Comparison of ENCODE assay signal across 8 cellular contexts in the genomic region with DNA sequence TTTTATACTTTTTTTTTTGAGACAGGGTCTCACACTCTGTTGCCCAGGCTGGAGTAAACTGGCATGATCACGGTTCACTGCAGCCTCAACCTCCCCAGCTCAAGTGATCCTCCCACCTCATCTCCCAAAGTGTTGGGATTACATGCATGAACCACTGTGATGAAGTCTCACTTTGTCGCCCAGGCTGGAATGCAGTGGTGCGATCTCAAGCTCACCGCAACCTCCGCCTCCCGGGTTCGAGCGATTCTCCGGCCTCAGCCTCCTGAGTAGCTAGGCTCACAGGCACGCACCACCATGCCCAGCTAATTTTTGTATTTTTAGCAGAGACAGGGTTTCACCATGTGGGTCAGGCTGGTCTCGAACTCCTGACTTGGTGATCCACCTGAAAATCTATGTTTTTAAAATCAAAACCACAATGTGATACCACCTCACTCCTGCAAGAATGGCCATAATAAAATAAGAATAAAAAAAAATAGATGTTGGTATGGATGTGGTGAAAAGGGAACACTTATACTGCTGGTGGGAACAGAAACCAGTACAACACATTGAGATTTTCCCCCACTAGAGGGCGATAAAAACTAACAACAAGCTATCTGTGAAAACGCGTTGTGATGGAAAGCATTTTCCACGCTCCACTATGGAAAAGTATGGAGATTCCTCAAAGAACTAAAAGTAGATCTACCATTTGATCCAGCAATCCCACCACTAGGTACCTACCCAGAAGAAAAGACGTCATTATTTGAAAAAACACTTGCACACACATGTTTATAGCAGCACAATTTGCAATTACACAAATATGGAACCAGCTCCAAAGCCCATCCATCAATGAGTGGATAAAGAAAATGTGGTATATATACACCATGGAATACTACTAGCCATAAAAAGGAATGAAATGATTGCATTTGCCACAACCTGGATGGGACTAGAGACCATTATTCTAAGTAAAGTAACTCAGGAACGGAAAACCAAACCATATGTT. TPM values are rescaled to one million over a fixed set of nuclear protein-coding genes. Genes with fewer than 3 reads are reported as not detected.
DNase-seq lines count a peak whose midpoint lies in the region; ATAC-seq, FAIRE-seq and TF ChIP-seq lines count a peak whose summit lies in the region.

No MANE protein-coding gene starts in this region.

- peak in 1 of 3 donors; percentile 37 for ATAC-seq in natural killer cell
- ATAC-seq in natural killer cell treated with Interleukin-12 subunit alpha and Interleukin-12 subunit beta and Interleukin-15 and Interleukin-18, amount 100 ng/mL, for 72 hours, result no peak
- peak; percentile 26; the same call in 1 of the 3 replicates for ATAC-seq in HepG2
- ATAC-seq in HG03025 (IDR thresholded peaks at IDR 0.05; ENCODE audit: low FRiP score, unreplicated experiment), result no peak
- ATAC-seq in esophagus mucosa, result no peak
- ATAC-seq in HG02870 (IDR thresholded peaks at IDR 0.05; ENCODE audit: unreplicated experiment), result no peak

- H3K36me3 Mint-ChIP-seq in natural killer cell, result peaks cover 11% of the 10 kb centered on the region
- peaks cover 13% of the 10 kb centered on the region for H3K36me3 Mint-ChIP-seq in natural killer cell treated with Interleukin-12 subunit alpha and Interleukin-12 subunit beta and Interleukin-15 and Interleukin-18, amount 100 ng/mL, for 72 hours

- BruUV-seq in HepG2 (replicated peaks; lab: Mats Ljungman, UMichigan), result no TSS peak

- DNase-seq in natural killer cell, result no peak
- DNase-seq in natural killer cell treated with Interleukin-12 subunit alpha and Interleukin-12 subunit beta and Interleukin-15 and Interleukin-18, amount 100 ng/mL, for 72 hours (ENCODE audit: low spot score), result no peak
- peak; percentile 44 for DNase-seq in NCI-H1694 (lab: John Stamatoyannopoulos, UW)
- peak; percentile 45 for DNase-seq in brain microvascular endothelial cell
- DNase-seq in HepG2 (ENCODE audit: low spot score), result peak; percentile 37

- no peaks in the 10 kb centered on the region for H3K9me3 ChIP-seq in HepG2 (ENCODE audit: low read length)

- TF ChIP-seq RAD21 in HepG2 (CRISPR knock-in tag; IDR thresholded peaks at IDR 0.05), result no peak

- H4K20me1 ChIP-seq in HepG2 (ENCODE audit: insufficient read depth, low read length), result no peaks in the 10 kb centered on the region; the same call in 1 of the 2 replicates

- peak; percentile 52 for FAIRE-seq in HepG2 (lab: Jason Lieb, UNC)

- no peak overlapping the region for H2AFZ ChIP-seq in HepG2 (ENCODE audit: low read length)

- TF ChIP-seq POLR2A in HepG2 (IDR thresholded peaks at IDR 0.05; ENCODE audit: insufficient read depth in 1 of 2, low read depth in 2 of 2, low read length in 2 of 2), result no peak

- 79% methylated on average over 17 of the region's 17 CpGs for WGBS in HepG2 (ENCODE audit: low lambda C conversion rate)

- no peak overlapping the region for H3K27ac Mint-ChIP-seq in natural killer cell
- H3K27ac Mint-ChIP-seq in natural killer cell treated with Interleukin-12 subunit alpha and Interleukin-12 subunit beta and Interleukin-15 and Interleukin-18, amount 100 ng/mL, for 72 hours, result no peak overlapping the region

- in situ Hi-C loops in brain microvascular endothelial cell (cut with HindIII; ENCODE audit: low pct_ligation_motif_present, low sequenced_read_pairs), result no loop called here
- in situ Hi-C loops in HepG2 (cut with HindIII; ENCODE audit: extremely low pct_ligation_motif_present, low pct_unique_long_range_greater_than_20kb), result no loop called here

- CTCF ChIA-PET in HepG2 (lab: Yijun Ruan, JAX; ENCODE audit: low intra/inter-chr PET ratio, low total read pairs), result no interaction called here

- H3K36me3 ChIP-seq in brain microvascular endothelial cell (replicated peaks), result peaks cover 14% of the 10 kb centered on the region
- peaks cover 10 to 50% of the 10 kb centered on the region in 2 experiments; a peak in 4 of 5 replicates for H3K36me3 ChIP-seq in HepG2 (replicated peaks in 1 of 2; ENCODE audit: control insufficient read depth in 1 of 2, insufficient read depth in 2 of 2, low read length in 2 of 2)

- no peaks in the 10 kb centered on the region for H3K27me3 Mint-ChIP-seq in natural killer cell (ENCODE audit: low read depth in 2 of 2)
- no peaks in the 10 kb centered on the region for H3K27me3 Mint-ChIP-seq in natural killer cell treated with Interleukin-12 subunit alpha and Interleukin-12 subunit beta and Interleukin-15 and Interleukin-18, amount 100 ng/mL, for 72 hours

- POLR2A ChIA-PET in HepG2 (lab: Yijun Ruan, JAX), result no interaction called here

- TF ChIP-seq EP300 in HepG2 (IDR thresholded peaks at IDR 0.05; ENCODE audit: low read depth in 2 of 2, low read length in 2 of 2) (no peak), HepG2 (CRISPR knock-in tag; IDR thresholded peaks at IDR 0.05; ENCODE audit: borderline replicate concordance) (no peak)

- H3K4me2 ChIP-seq in HepG2 (ENCODE audit: low read depth, low read length), result no peak overlapping the region

- TF ChIP-seq CTCF in natural killer cell (IDR thresholded peaks at IDR 0.05), result peak; percentile 77
- TF ChIP-seq CTCF in brain microvascular endothelial cell (IDR thresholded peaks at IDR 0.05; ENCODE audit: low read depth, low read length, missing control alignments), result peak; percentile 59
- peak; percentile 58 for TF ChIP-seq CTCF in HepG2 (CRISPR knock-in tag; IDR thresholded peaks at IDR 0.05)

- peaks cover 10 to 14% of the 10 kb centered on the region in 2 donors for H3K4me1 Mint-ChIP-seq in natural killer cell
- peaks cover 7 to 14% of the 10 kb centered on the region in 2 donors for H3K4me1 Mint-ChIP-seq in natural killer cell treated with Interleukin-12 subunit alpha and Interleukin-12 subunit beta and Interleukin-15 and Interleukin-18, amount 100 ng/mL, for 72 hours (ENCODE audit: low read depth in 2 of 2)

- H3K4me3 Mint-ChIP-seq in natural killer cell, result no peak overlapping the region
- no peak overlapping the region for H3K4me3 Mint-ChIP-seq in natural killer cell treated with Interleukin-12 subunit alpha and Interleukin-12 subunit beta and Interleukin-15 and Interleukin-18, amount 100 ng/mL, for 72 hours

- H3K27me3 ChIP-seq in brain microvascular endothelial cell (replicated peaks) (no peaks in the 10 kb centered on the region), HepG2 (ENCODE audit: control insufficient read depth in 1 of 2, insufficient read depth in 2 of 2, low read length in 2 of 2) (no peaks in the 10 kb centered on the region)

- no peak overlapping the region for H3K9ac ChIP-seq in HepG2 (ENCODE audit: insufficient read depth, low read depth, low read length)

- no peaks in the 10 kb centered on the region for H3K79me2 ChIP-seq in HepG2 (ENCODE audit: insufficient read depth, low read length)

- no peaks in the 10 kb centered on the region for H3K4me1 ChIP-seq in HepG2 (ENCODE audit: insufficient read depth, low read length)

- intact Hi-C loops in natural killer cell (cut with micrococcal nuclease) (no loop called here), HepG2 (cut with micrococcal nuclease; ENCODE audit: unreplicated experiment) (no loop called here)

- no peak overlapping the region for H3K27ac ChIP-seq in brain microvascular endothelial cell
- H3K27ac ChIP-seq in HepG2 (ENCODE audit: extremely low read length, insufficient read depth, low read length), result no peak overlapping the region

- no peaks in the 10 kb centered on the region for H3K9me3 Mint-ChIP-seq in natural killer cell
- no peaks in the 10 kb centered on the region for H3K9me3 Mint-ChIP-seq in natural killer cell treated with Interleukin-12 subunit alpha and Interleukin-12 subunit beta and Interleukin-15 and Interleukin-18, amount 100 ng/mL, for 72 hours

- H3K4me3 ChIP-seq in brain microvascular endothelial cell (ENCODE audit: low read depth, low read length), result no peak overlapping the region
- H3K4me3 ChIP-seq in HepG2 (replicated peaks in 1 of 3; ENCODE audit: insufficient read depth in 1 of 3, low read depth in 2 of 3, low read length in 3 of 3), result no peak overlapping the region

TF ChIP-seq in HepG2, 621 proteins besides CTCF, POLR2A, EP300 and RAD21 (continues in another document):
- no peak for TF ChIP-seq SYNCRIP (IDR thresholded peaks at IDR 0.05; ENCODE audit: insufficient read depth, low read depth, low read length)
- TF ChIP-seq PHB2 (IDR thresholded peaks at IDR 0.05; ENCODE audit: partially characterized antibody), result no peak
- no peak for TF ChIP-seq ZNF850 (CRISPR knock-in tag; conservative IDR thresholded peaks at IDR 0.05)
- TF ChIP-seq ZMYM3 (CRISPR knock-in tag; IDR thresholded peaks at IDR 0.05), result no peak
- TF ChIP-seq ATM (IDR thresholded peaks at IDR 0.05; ENCODE audit: borderline replicate concordance), result no peak
- 0 out of 2 replicates have a peak, but pooled peaks have one; percentile 7 for TF ChIP-seq SMC3 (IDR thresholded peaks at IDR 0.05; ENCODE audit: low read length)
- TF ChIP-seq TAF1 (CRISPR knock-in tag; IDR thresholded peaks at IDR 0.05), result no peak

RNA-seq across cellular contexts. Expression of gene OCA2, which starts 26.8 kb away (rescaled TPM):
- total RNA-seq in natural killer cell (1 to 10 TPM in 1 of 3 donors, under 1 TPM in 2; 0.35 to 1.5 (median 0.56) TPM), HepG2 (2016; rRNA removed; fragmentation: Illumina TruSeq; extraction: Trizol) (0.02 TPM in 1 of 2 replicates, not detected in the other), esophagus mucosa (1.6 TPM)
- total RNA-seq in natural killer cell treated with Interleukin-12 subunit alpha and Interleukin-12 subunit beta and Interleukin-15 and Interleukin-18, amount 100 ng/mL, for 72 hours, result not detected
- total RNA-seq in HepG2 (2016; cell fraction: cytosol; rRNA removed; fragmentation: Illumina TruSeq; extraction: Trizol; ENCODE audit: low read depth), result not detected in 2 replicates
- 0.06 TPM in 1 of 2 replicates, not detected in the other for total RNA-seq in HepG2 (2016; cell fraction: insoluble cytoplasmic fraction; rRNA removed; fragmentation: Illumina TruSeq; extraction: Trizol)
- total RNA-seq in HepG2 (2016; cell fraction: membrane; rRNA removed; fragmentation: Illumina TruSeq; extraction: Trizol), result 0.06 TPM in 1 of 2 replicates, not detected in the other
- 0.56 TPM in 1 of 2 replicates, not detected in the other for total RNA-seq in HepG2 (2016; cell fraction: nucleus; rRNA removed; fragmentation: Illumina TruSeq; extraction: Trizol)
- 0.05 and 0.13 TPM in 2 replicates for polyA plus RNA-seq in HepG2 (2011; rRNA removed)
- 0.05 TPM in 1 of 2 replicates, not detected in the other for polyA plus RNA-seq in HepG2 (2011; cell fraction: cytosol; rRNA removed)
- 0.05 and 0.19 TPM in 2 replicates for polyA plus RNA-seq in HepG2 (2011; cell fraction: nucleus; rRNA removed)
- polyA plus RNA-seq in HepG2 (2012), result 0.07 TPM in 2 replicates
- not detected in 2 replicates for polyA plus RNA-seq in HepG2 (2016; cell fraction: cytosol; fragmentation: Illumina TruSeq; extraction: Trizol; ENCODE audit: low read depth)
- not detected in 2 replicates for polyA plus RNA-seq in HepG2 (2016; cell fraction: insoluble cytoplasmic fraction; fragmentation: Illumina TruSeq; extraction: Trizol; ENCODE audit: low read depth)
- polyA plus RNA-seq in HepG2 (2016; cell fraction: membrane; fragmentation: Illumina TruSeq; extraction: Trizol; ENCODE audit: low read depth), result not detected in 2 replicates
- 0.31 TPM in 1 of 2 replicates, not detected in the other for polyA plus RNA-seq in HepG2 (2016; cell fraction: nucleus; fragmentation: Illumina TruSeq; extraction: Trizol; ENCODE audit: insufficient read depth, low read depth)
- not detected in 2 replicates for polyA minus RNA-seq in HepG2 (2011; rRNA and poly(A)+ RNA removed; ENCODE audit: low replicate concordance)
- polyA minus RNA-seq in HepG2 (2011; cell fraction: cytosol; rRNA and poly(A)+ RNA removed), result not detected in 2 replicates
- polyA minus RNA-seq in HepG2 (2011; cell fraction: nucleus; rRNA and poly(A)+ RNA removed), result 0.13 TPM in 1 of 2 replicates, not detected in the other

Comparison
In these comparisons a context has a peak if more than half of its experiments do, and no peak if none do; other contexts are left out.
1. DNase-seq: peak in NCI-H1694 (single experiment), brain microvascular endothelial cell (single experiment) and HepG2 (single experiment); none in natural killer cell (single experiment) and natural killer cell treated with Interleukin-12 subunit alpha and Interleukin-12 subunit beta and Interleukin-15 and Interleukin-18, amount 100 ng/mL, for 72 hours (single experiment).
2. Peak in every context shown above with its lines, with median percentiles within 50 percentile points of each other: CTCF ChIP-seq.